15 cellular contexts compared by ENCODE assay signal in genomic region chr2:46813046-46813445, GRCh38.
DNase-seq lines count a peak whose midpoint lies in the region; ATAC-seq and TF ChIP-seq lines count a peak whose summit lies in the region.
"Had no signal": no experiment of that assay in that cellular context is flagged by ENCODE, and none has a peak within 500 bp of the region (broad histone marks: within the 10 kb centered on the region; RNA-seq: fewer than 3 reads in every experiment).

No MANE protein-coding gene starts in this region.

- peak overlapping the region in 15 of 21 experiments; percentile 2 to 92 (median 66) for H3K27ac ChIP-seq in skin epidermis

- no peak for TF ChIP-seq CTCF in HFFc6 (IDR thresholded peaks at IDR 0.05)

- H3K27ac Mint-ChIP-seq in HFFc6 = peak overlapping the region; percentile 80

- no peaks in the 10 kb centered on the region; the same call in 1 of the 2 replicates for H3K27me3 Mint-ChIP-seq in HFFc6 (ENCODE audit: insufficient read depth)

- H3K36me3 Mint-ChIP-seq in HFFc6 (ENCODE audit: low read depth) = peaks cover 5% of the 10 kb centered on the region; the same call in 1 of the 2 replicates
- H3K36me3 Mint-ChIP-seq: CD14-positive monocyte had no signal

- H3K4me3 Mint-ChIP-seq in HFFc6 = no peak overlapping the region
- H3K4me3 Mint-ChIP-seq: CD14-positive monocyte had no signal

- H3K9me3 Mint-ChIP-seq in HFFc6 = no peaks in the 10 kb centered on the region; the same call in 1 of the 2 replicates

- DNase-seq in HFFc6 (no peak), cerebellar cortex (ENCODE audit: low spot score) (peak; percentile 28), left kidney (ENCODE audit: low read depth, low spot score) (peak; percentile 49), dermis blood vessel endothelial cell (no peak)
- DNase-seq: activated T-cell treated with anti-CD3 and anti-CD28 coated beads, Interleukin-2, amount 50 U/mL, for 1 hour; GDM1; NCI-H2081; occipital lobe; trophoblast cell had no signal

- peaks cover 45% of the 10 kb centered on the region for H3K4me1 Mint-ChIP-seq in HFFc6 (ENCODE audit: low read depth)

- no peak overlapping the region for H3K4me3 ChIP-seq in skin epidermis
- H3K4me3 ChIP-seq: Peyer's patch had no signal

- ATAC-seq in HG02884 (IDR thresholded peaks at IDR 0.05; ENCODE audit: unreplicated experiment) = no peak
- ATAC-seq in GM18519 (IDR thresholded peaks at IDR 0.05; ENCODE audit: low FRiP score, unreplicated experiment) = no peak
- no peak for ATAC-seq in GM18861 (IDR thresholded peaks at IDR 0.05; ENCODE audit: unreplicated experiment)

Comparison
In these comparisons a context has a peak if more than half of its experiments do, and no peak if none do; other contexts are left out.
1. DNase-seq: peak in cerebellar cortex (single experiment) and left kidney (single experiment); none in HFFc6 (single experiment) and dermis blood vessel endothelial cell (single experiment).